ENCODE assay signal across 8 cellular contexts in genomic region chr4:152780267-152780811, GRCh38. TPM values are rescaled to one million over a fixed set of nuclear protein-coding genes. Genes with fewer than 3 reads are reported as not detected.
DNase-seq lines count a peak whose midpoint lies in the region; ATAC-seq and TF ChIP-seq lines count a peak whose summit lies in the region.

No MANE protein-coding gene starts in this region.

- H3K4me1 ChIP-seq in gastroesophageal sphincter (peaks cover 0 to 57% (median 5%) of the 10 kb centered on the region in 3 donors), ovary (ENCODE audit: insufficient read depth) (peaks cover 4% of the 10 kb centered on the region)

- intact Hi-C loops in ovary (cut with DNase I), result no loop called here

- TF ChIP-seq CTCF in VCaP (conservative IDR thresholded peaks at IDR 0.05) (no peak), gastroesophageal sphincter (IDR thresholded peaks at IDR 0.05) (no peak), ovary (IDR thresholded peaks at IDR 0.05) (no peak)

- TF ChIP-seq POLR2A in gastroesophageal sphincter (IDR thresholded peaks at IDR 0.05), result no peak
- no peak for TF ChIP-seq POLR2A in ovary (IDR thresholded peaks at IDR 0.05)

- no peak for TF ChIP-seq EP300 in gastroesophageal sphincter (IDR thresholded peaks at IDR 0.05)
- TF ChIP-seq EP300 in ovary (IDR thresholded peaks at IDR 0.05), result no peak

- 0 to 2% methylated on average over 9 to 15 of the region's 16 CpGs for WGBS in gastroesophageal sphincter (ENCODE audit: low coverage in 1 of 2), 2 donors
- 0 to 1% (median 0%) methylated on average over 16 of the region's 16 CpGs for whole genome bisulfite sequencing in ovary, 3 donors

- H3K36me3 ChIP-seq in gastroesophageal sphincter, result peaks cover 0 to 5% of the 10 kb centered on the region in 2 donors
- no peaks in the 10 kb centered on the region for H3K36me3 ChIP-seq in ovary

- peak; percentile 37 for ATAC-seq in HG03135 (IDR thresholded peaks at IDR 0.05; ENCODE audit: unreplicated experiment)
- ATAC-seq in gastroesophageal sphincter, result no peak
- no peak for ATAC-seq in GM19463 (IDR thresholded peaks at IDR 0.05; ENCODE audit: unreplicated experiment)

- peak overlapping the region; percentile 82 to 85 for H3K4me3 ChIP-seq in gastroesophageal sphincter
- H3K4me3 ChIP-seq in ovary, result peak overlapping the region; percentile 74

- H3K27me3 ChIP-seq in gastroesophageal sphincter (no peaks in the 10 kb centered on the region), ovary (no peaks in the 10 kb centered on the region)

- peak overlapping the region; percentile 87 for H3K27ac ChIP-seq in VCaP
- peak overlapping the region; percentile 88 to 94 (median 92) for H3K27ac ChIP-seq in gastroesophageal sphincter
- peak overlapping the region; percentile 70 to 81 for H3K27ac ChIP-seq in ovary

- DNase-seq in GM04504 (ENCODE audit: low read depth) (peak; percentile 21), ovary (peak in 1 of 5 donors; percentile 22), HuH-7.5 (ENCODE audit: low spot score) (no peak)
- no peak for DNase-seq in stimulated activated CD4-positive, alpha-beta T cell treated with anti-CD3 and anti-CD28 coated beads, Interleukin-4, amount 100 ng/mL, for 4 hours

- no peaks in the 10 kb centered on the region for H3K9me3 ChIP-seq in gastroesophageal sphincter
- H3K9me3 ChIP-seq in ovary, result no peaks in the 10 kb centered on the region

RNA-seq across cellular contexts. Expression of gene ARFIP1, which starts 0.6 kb away (rescaled TPM):
- total RNA-seq in gastroesophageal sphincter (10 to 100 TPM; 26.6 to 34.9 (median 29.5) TPM), ovary (10 to 100 TPM; 21.8 to 47.4 (median 31.4) TPM)
- polyA plus RNA-seq in ovary, result 10 to 100 TPM; 15.6 to 18.7 TPM

RNA-seq across cellular contexts. Expression of gene TIGD4, which starts 0.8 kb away (rescaled TPM):
- under 1 TPM; 0.22 to 0.94 (median 0.47) TPM for total RNA-seq in gastroesophageal sphincter
- total RNA-seq in ovary, result 1 to 10 TPM in 2 of 7 donors, under 1 TPM in 5; 0.24 to 1.1 (median 0.59) TPM
- polyA plus RNA-seq in ovary, result under 1 TPM; 0.23 TPM
